Comparison of ENCODE assay signal across 8 cellular contexts in genomic region chr14:104682107-104682593, GRCh38. TPM values are rescaled to one million over a fixed set of nuclear protein-coding genes. Genes with fewer than 3 reads are reported as not detected.
DNase-seq lines count a peak whose midpoint lies in the region; ATAC-seq lines count a peak whose summit lies in the region.

No MANE protein-coding gene starts in this region.

- H3K36me3 ChIP-seq in esophagus (ENCODE audit: control insufficient read depth in 2 of 2, insufficient read depth in 2 of 2, low read length in 1 of 2) (peaks cover 0 to 3% of the 10 kb centered on the region in 2 donors), muscle layer of duodenum (ENCODE audit: control insufficient read depth in 1 of 2, insufficient read depth in 2 of 2, low read length in 2 of 2) (no peaks in the 10 kb centered on the region)

- no peak for ATAC-seq in Right ventricle myocardium superior (ENCODE audit: poor library complexity)
- no peak for ATAC-seq in left ventricle myocardium superior
- ATAC-seq in GM19328 (IDR thresholded peaks at IDR 0.05; ENCODE audit: unreplicated experiment), result no peak

- H3K27me3 ChIP-seq in esophagus (ENCODE audit: control insufficient read depth in 1 of 2, insufficient read depth in 2 of 2, low read length in 2 of 2) (no peaks in the 10 kb centered on the region), muscle layer of duodenum (ENCODE audit: low read depth, low read length) (no peaks in the 10 kb centered on the region)

- H3K9me3 ChIP-seq in esophagus (ENCODE audit: control insufficient read depth in 2 of 2, insufficient read depth in 1 of 2, low read depth in 1 of 2, low read length in 1 of 2) (no peaks in the 10 kb centered on the region), muscle layer of duodenum (ENCODE audit: control insufficient read depth in 1 of 2, low read length in 2 of 2) (no peaks in the 10 kb centered on the region)

- WGBS in esophagus, 2 donors, result 45 to 50% methylated on average over 12 of the region's 12 CpGs

- DNase-seq in Right ventricle myocardium superior (peak; percentile 38), left ventricle myocardium superior (no peak), GM03348 (ENCODE audit: low spot score) (no peak), DMS53 (lab: John Stamatoyannopoulos, UW) (no peak)
- DNase-seq in stimulated activated CD4-positive, alpha-beta T cell treated with anti-CD3 and anti-CD28 coated beads, Interleukin-15, amount 100 ng/mL, for 24 hours, result no peak

- H3K27ac ChIP-seq in esophagus (ENCODE audit: low read depth in 2 of 2, low read length in 1 of 2) (peak overlapping the region; percentile 28 to 95), muscle layer of duodenum (ENCODE audit: low read length) (no peak overlapping the region)

- no peak overlapping the region for H3K4me3 ChIP-seq in esophagus (ENCODE audit: low read depth in 1 of 2, low read length in 2 of 2)
- H3K4me3 ChIP-seq in muscle layer of duodenum (ENCODE audit: low read depth in 1 of 2, low read length in 2 of 2), result peak overlapping the region; percentile 21 to 25

- H3K4me1 ChIP-seq in esophagus (ENCODE audit: control insufficient read depth in 2 of 2, insufficient read depth in 2 of 2, low read length in 1 of 2) (peaks cover 9 to 45% of the 10 kb centered on the region in 2 donors), muscle layer of duodenum (ENCODE audit: control insufficient read depth in 1 of 2, insufficient read depth in 2 of 2, low read length in 2 of 2) (peaks cover 25 to 48% of the 10 kb centered on the region in 2 donors)

- intact Hi-C loops in Right ventricle myocardium superior (cut with DNase I) (no loop called here), left ventricle myocardium superior (cut with micrococcal nuclease) (no loop called here)

RNA-seq across cellular contexts. Expression of gene INF2, which starts 7.3 kb away (rescaled TPM):
- 28.3 TPM for total RNA-seq in Right ventricle myocardium superior
- total RNA-seq in left ventricle myocardium superior, result 30.4 TPM
- polyA plus RNA-seq in esophagus, result 10 to 100 TPM; 26.6 to 41.9 TPM

RNA-seq across cellular contexts. Expression of gene ADSS1, which starts 41.9 kb away (rescaled TPM):
- total RNA-seq in Right ventricle myocardium superior (215 TPM), left ventricle myocardium superior (226 TPM)
- 10 to 100 TPM in 1 of 2 donors, 1 to 10 TPM in 1; 5.8 to 10.2 TPM for polyA plus RNA-seq in esophagus

Comparison
In these comparisons a context has a peak if more than half of its experiments do, and no peak if none do; other contexts are left out.
1. H3K4me3 ChIP-seq: peak in muscle layer of duodenum (2 of 2); none in esophagus (0 of 2).